1 cellular context compared by ENCODE assay signal in the genomic region with DNA sequence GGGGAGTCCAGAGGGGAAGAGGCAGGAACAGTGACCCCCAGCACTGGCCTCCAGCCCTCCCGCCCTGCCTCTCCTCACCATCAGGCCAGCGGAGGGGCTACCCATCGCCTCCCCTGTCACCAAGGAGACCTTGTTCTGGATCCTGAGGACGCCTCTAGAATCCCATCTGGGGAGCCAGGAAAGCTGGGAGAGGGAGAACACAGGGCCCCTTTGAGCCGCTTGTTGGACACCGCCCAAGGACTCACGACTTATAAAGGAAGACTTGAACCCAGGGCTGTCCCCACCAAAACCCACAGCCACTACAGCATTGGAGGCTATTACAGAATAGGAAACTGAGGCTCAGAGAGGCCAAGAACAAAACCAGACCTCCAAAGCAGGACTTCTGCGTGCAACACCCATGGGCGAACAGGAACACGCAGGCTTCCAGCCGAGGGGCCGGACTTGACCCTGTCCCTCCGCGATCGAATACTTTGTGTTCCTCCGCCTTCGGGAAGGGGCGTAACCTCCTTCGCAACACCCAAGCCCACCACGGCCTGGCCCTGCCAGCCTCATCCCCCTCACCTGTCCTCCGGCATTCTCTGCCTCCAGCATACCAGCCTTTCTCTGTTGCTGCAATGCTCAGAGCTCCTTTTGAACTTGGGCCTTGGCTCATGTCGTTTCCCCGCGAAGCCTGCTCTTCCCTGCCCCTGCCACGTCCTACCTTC.
TF ChIP-seq lines count a peak whose summit lies in the region.

No MANE protein-coding gene starts in this region.

TF ChIP-seq in HepG2, 621 proteins besides CTCF, POLR2A, EP300 and RAD21 (continues in another document):
- TF ChIP-seq TRIM24 (CRISPR knock-in tag; IDR thresholded peaks at IDR 0.05) (no peak), ZBTB38 (CRISPR knock-in tag; IDR thresholded peaks at IDR 0.05) (peak; percentile 96), AKAP8 (CRISPR knock-in tag; IDR thresholded peaks at IDR 0.05) (no peak), ZNF839 (CRISPR knock-in tag; IDR thresholded peaks at IDR 0.05; ENCODE audit: borderline replicate concordance) (no peak), ZNF557 (CRISPR knock-in tag; IDR thresholded peaks at IDR 0.05) (no peak), MLXIP (CRISPR knock-in tag; IDR thresholded peaks at IDR 0.05; ENCODE audit: borderline replicate concordance) (no peak), ZNF251 (CRISPR knock-in tag; IDR thresholded peaks at IDR 0.05) (no peak), ZNF296 (CRISPR knock-in tag; conservative IDR thresholded peaks at IDR 0.05) (no peak), ZKSCAN1 (IDR thresholded peaks at IDR 0.05; ENCODE audit: low read length) (no peak), FOXK2 (IDR thresholded peaks at IDR 0.05) (no peak), IRF2 (CRISPR knock-in tag; IDR thresholded peaks at IDR 0.05) (0 out of 2 replicates have a peak, but pooled peaks have one; percentile 25), HNRNPK (IDR thresholded peaks at IDR 0.05; ENCODE audit: low read depth, low read length, poor library complexity, severe bottlenecking) (no peak), SPEN (CRISPR knock-in tag; IDR thresholded peaks at IDR 0.05; ENCODE audit: low read depth) (peak; percentile 5; the same call in 1 of the 2 replicates), NR2C2 (CRISPR knock-in tag; IDR thresholded peaks at IDR 0.05; ENCODE audit: borderline replicate concordance) (no peak), ZNF75D (CRISPR knock-in tag; IDR thresholded peaks at IDR 0.05; ENCODE audit: borderline replicate concordance) (no peak), ZNF329 (CRISPR knock-in tag; IDR thresholded peaks at IDR 0.05; ENCODE audit: low read depth) (no peak), ZNF549 (CRISPR knock-in tag; IDR thresholded peaks at IDR 0.05) (no peak), ZBTB40 (IDR thresholded peaks at IDR 0.05) (no peak), ZBTB40 (CRISPR knock-in tag; IDR thresholded peaks at IDR 0.05) (no peak), ZSCAN9 (CRISPR knock-in tag; IDR thresholded peaks at IDR 0.05; ENCODE audit: borderline replicate concordance) (no peak), ZSCAN21 (CRISPR knock-in tag; IDR thresholded peaks at IDR 0.05; ENCODE audit: borderline replicate concordance) (no peak; the same call in 1 of the 2 replicates), ZBTB1 (CRISPR knock-in tag; IDR thresholded peaks at IDR 0.05; ENCODE audit: borderline replicate concordance) (no peak), BCL6 (CRISPR knock-in tag; IDR thresholded peaks at IDR 0.05) (no peak), PRMT3 (CRISPR knock-in tag; IDR thresholded peaks at IDR 0.05; ENCODE audit: borderline replicate concordance, low read depth) (no peak), HHEX (CRISPR knock-in tag; IDR thresholded peaks at IDR 0.05) (no peak), RBFOX2 (IDR thresholded peaks at IDR 0.05; ENCODE audit: low read depth, low read length) (0 out of 2 replicates have a peak, but pooled peaks have one; percentile 30), ZBTB4 (CRISPR knock-in tag; IDR thresholded peaks at IDR 0.05; ENCODE audit: borderline replicate concordance) (peak; percentile 61; the same call in 1 of the 2 replicates), AGO2 (optimal IDR thresholded peaks at IDR 0.05; ENCODE audit: low read depth, low read length) (peak; percentile 75)
- TF ChIP-seq, protein P1, sequence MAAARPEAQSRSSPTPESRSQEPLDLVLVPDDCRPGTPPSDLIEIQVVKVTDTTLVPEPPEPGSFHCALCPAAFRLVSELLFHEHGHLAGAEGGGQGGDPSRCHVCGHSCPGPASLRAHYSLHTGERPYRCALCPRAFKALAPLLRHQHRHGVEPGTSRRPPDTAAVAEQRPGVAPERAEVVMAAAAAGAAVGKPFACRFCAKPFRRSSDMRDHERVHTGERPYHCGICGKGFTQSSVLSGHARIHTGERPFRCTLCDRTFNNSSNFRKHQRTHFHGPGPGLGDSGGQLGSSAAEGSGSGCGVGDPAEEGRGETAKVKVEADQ (CRISPR knock-in tag; IDR thresholded peaks at IDR 0.05; ENCODE audit: borderline replicate concordance): 0 out of 2 replicates have a peak, but pooled peaks have one; percentile 6
- TF ChIP-seq, protein P2, sequence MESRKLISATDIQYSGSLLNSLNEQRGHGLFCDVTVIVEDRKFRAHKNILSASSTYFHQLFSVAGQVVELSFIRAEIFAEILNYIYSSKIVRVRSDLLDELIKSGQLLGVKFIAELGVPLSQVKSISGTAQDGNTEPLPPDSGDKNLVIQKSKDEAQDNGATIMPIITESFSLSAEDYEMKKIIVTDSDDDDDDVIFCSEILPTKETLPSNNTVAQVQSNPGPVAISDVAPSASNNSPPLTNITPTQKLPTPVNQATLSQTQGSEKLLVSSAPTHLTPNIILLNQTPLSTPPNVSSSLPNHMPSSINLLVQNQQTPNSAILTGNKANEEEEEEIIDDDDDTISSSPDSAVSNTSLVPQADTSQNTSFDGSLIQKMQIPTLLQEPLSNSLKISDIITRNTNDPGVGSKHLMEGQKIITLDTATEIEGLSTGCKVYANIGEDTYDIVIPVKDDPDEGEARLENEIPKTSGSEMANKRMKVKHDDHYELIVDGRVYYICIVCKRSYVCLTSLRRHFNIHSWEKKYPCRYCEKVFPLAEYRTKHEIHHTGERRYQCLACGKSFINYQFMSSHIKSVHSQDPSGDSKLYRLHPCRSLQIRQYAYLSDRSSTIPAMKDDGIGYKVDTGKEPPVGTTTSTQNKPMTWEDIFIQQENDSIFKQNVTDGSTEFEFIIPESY (CRISPR knock-in tag; IDR thresholded peaks at IDR 0.05): peak; percentile 79; the same call in 1 of the 2 replicates
- TF ChIP-seq, protein P3, sequence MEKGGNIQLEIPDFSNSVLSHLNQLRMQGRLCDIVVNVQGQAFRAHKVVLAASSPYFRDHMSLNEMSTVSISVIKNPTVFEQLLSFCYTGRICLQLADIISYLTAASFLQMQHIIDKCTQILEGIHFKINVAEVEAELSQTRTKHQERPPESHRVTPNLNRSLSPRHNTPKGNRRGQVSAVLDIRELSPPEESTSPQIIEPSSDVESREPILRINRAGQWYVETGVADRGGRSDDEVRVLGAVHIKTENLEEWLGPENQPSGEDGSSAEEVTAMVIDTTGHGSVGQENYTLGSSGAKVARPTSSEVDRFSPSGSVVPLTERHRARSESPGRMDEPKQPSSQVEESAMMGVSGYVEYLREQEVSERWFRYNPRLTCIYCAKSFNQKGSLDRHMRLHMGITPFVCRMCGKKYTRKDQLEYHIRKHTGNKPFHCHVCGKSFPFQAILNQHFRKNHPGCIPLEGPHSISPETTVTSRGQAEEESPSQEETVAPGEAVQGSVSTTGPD (CRISPR knock-in tag; IDR thresholded peaks at IDR 0.05): no peak
- TF ChIP-seq, protein P4, sequence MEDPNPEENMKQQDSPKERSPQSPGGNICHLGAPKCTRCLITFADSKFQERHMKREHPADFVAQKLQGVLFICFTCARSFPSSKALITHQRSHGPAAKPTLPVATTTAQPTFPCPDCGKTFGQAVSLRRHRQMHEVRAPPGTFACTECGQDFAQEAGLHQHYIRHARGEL (CRISPR knock-in tag; IDR thresholded peaks at IDR 0.05): no peak
- TF ChIP-seq, protein P5, sequence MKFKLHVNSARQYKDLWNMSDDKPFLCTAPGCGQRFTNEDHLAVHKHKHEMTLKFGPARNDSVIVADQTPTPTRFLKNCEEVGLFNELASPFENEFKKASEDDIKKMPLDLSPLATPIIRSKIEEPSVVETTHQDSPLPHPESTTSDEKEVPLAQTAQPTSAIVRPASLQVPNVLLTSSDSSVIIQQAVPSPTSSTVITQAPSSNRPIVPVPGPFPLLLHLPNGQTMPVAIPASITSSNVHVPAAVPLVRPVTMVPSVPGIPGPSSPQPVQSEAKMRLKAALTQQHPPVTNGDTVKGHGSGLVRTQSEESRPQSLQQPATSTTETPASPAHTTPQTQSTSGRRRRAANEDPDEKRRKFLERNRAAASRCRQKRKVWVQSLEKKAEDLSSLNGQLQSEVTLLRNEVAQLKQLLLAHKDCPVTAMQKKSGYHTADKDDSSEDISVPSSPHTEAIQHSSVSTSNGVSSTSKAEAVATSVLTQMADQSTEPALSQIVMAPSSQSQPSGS (CRISPR knock-in tag; IDR thresholded peaks at IDR 0.05): no peak
